ENCODE assay signal across 22 cellular contexts in the genomic region with DNA sequence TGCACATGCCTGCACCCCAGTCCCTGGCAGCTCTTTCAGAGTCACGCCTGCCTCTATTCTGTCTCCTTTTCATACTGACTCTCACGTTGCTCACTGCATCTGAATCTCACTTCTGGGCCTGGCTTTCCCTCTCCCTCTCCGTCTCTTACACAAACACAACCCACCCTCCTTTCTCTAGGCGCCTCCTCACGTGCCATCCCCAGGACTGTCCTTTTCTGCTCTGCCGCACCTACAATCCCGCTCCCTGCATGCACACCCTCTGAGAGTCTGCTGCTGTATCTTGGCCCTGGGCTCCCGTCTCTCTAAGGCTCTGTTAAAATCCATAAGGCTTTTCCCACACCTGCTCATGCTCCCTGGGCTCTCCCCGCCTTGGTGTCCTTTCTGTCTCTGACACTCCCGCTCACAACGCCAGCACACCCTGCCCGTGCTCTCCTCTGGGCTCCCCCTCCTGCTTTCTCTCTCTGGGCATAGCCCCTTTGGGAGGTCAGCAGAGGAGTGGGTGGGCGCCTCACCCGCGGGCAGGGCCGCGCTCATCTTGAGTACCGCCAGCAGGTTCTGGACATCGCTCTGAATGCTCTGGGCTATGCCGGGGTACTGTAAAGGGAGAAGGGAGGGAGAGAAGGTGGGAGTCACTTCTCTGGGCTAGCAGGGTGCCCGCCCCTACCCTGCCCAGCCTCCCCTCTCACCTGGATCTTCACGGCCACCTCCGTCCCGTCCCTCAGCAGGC. TPM values are rescaled to one million over a fixed set of nuclear protein-coding genes. Genes with fewer than 3 reads are reported as not detected.
DNase-seq lines count a peak whose midpoint lies in the region; ATAC-seq and TF ChIP-seq lines count a peak whose summit lies in the region.
"Had no signal": no experiment of that assay in that cellular context is flagged by ENCODE, and none has a peak within 500 bp of the region (broad histone marks: within the 10 kb centered on the region; RNA-seq: fewer than 3 reads in every experiment).

No MANE protein-coding gene starts in this region.

- H3K4me2 ChIP-seq in OCI-LY7 (ENCODE audit: low read length), result no peak overlapping the region

- H3K36me3 Mint-ChIP-seq in CD14-positive monocyte (peaks cover 70 to 83% of the 10 kb centered on the region in 2 donors), endodermal cell (ENCODE audit: low read depth) (peaks cover 69% of the 10 kb centered on the region), neural crest cell (ENCODE audit: low read depth) (peaks cover 11% of the 10 kb centered on the region)

- no peak for TF ChIP-seq CTCF in CD14-positive monocyte (IDR thresholded peaks at IDR 0.05)
- TF ChIP-seq CTCF in RWPE1 (conservative IDR thresholded peaks at IDR 0.05; ENCODE audit: low read depth), result no peak
- TF ChIP-seq CTCF in endodermal cell (conservative IDR thresholded peaks at IDR 0.05), result no peak
- TF ChIP-seq CTCF in neural crest cell (conservative IDR thresholded peaks at IDR 0.05), result no peak
- TF ChIP-seq CTCF in OCI-LY7 (conservative IDR thresholded peaks at IDR 0.05; ENCODE audit: low read length), result no peak

- no peak overlapping the region for H2AFZ ChIP-seq in OCI-LY7 (ENCODE audit: low read length)

- H3K4me1 ChIP-seq in endodermal cell (ENCODE audit: control insufficient read depth, insufficient read depth, low read length) (no peaks in the 10 kb centered on the region), OCI-LY7 (ENCODE audit: insufficient read depth, low read length, poor library complexity, severe bottlenecking) (no peaks in the 10 kb centered on the region)
- H3K4me1 ChIP-seq: suprapubic skin, uterus had no signal

- H3K27ac Mint-ChIP-seq in CD14-positive monocyte, result peak overlapping the region in 4 of 7 donors; percentile 43 to 79 (median 62)
- H3K27ac Mint-ChIP-seq in endodermal cell, result peak overlapping the region; percentile 28
- peak overlapping the region; percentile 84 for H3K27ac Mint-ChIP-seq in neural crest cell (ENCODE audit: unreplicated experiment)
- H3K27ac Mint-ChIP-seq: activated B cell treated with CpG ODN at 0.5 μM for 24 hours; activated CD4-positive, alpha-beta memory T cell treated with anti-CD3 and anti-CD28 coated beads for 36 hours; CD4-positive, alpha-beta T cell had no signal

- no peak overlapping the region for H3K4me3 ChIP-seq in endodermal cell (ENCODE audit: low read length)
- H3K4me3 ChIP-seq in OCI-LY7 (ENCODE audit: low read depth, low read length, poor library complexity, severe bottlenecking), result no peak overlapping the region
- H3K4me3 ChIP-seq: ovary, suprapubic skin, uterus had no signal

- 91 to 94% methylated on average over 15 to 24 of the region's 24 CpGs for WGBS in endodermal cell (ENCODE audit: insufficient coverage in 1 of 2, insufficient read length in 1 of 2), 2 experiments

- no peak for ATAC-seq in GM21423 (IDR thresholded peaks at IDR 0.05; ENCODE audit: unreplicated experiment)
- ATAC-seq in HG02623 (IDR thresholded peaks at IDR 0.05; ENCODE audit: unreplicated experiment), result no peak

- H3K9ac ChIP-seq in endodermal cell (ENCODE audit: extremely low read depth, low read length, poor library complexity, severe bottlenecking), result no peak overlapping the region

- H3K4me3 Mint-ChIP-seq in CD14-positive monocyte (no peak overlapping the region), endodermal cell (no peak overlapping the region), neural crest cell (no peak overlapping the region)
- H3K4me3 Mint-ChIP-seq: activated B cell treated with CpG ODN at 0.5 μM for 24 hours; activated CD4-positive, alpha-beta memory T cell treated with anti-CD3 and anti-CD28 coated beads for 36 hours; CD4-positive, alpha-beta T cell had no signal

- H4K20me1 ChIP-seq in OCI-LY7 (ENCODE audit: insufficient read depth, low read length), result no peaks in the 10 kb centered on the region

- POLR2A ChIA-PET in RWPE1 (lab: Yijun Ruan, JAX; ENCODE audit: low non-redundant PET) (no interaction called here), OCI-LY7 (lab: Charles Lee) (no interaction called here)

- H3K27ac ChIP-seq in RWPE1 (peak overlapping the region; percentile 35), endodermal cell (ENCODE audit: low read depth, low read length) (no peak overlapping the region), OCI-LY7 (ENCODE audit: low read depth, low read length, poor library complexity, severe bottlenecking) (no peak overlapping the region)
- H3K27ac ChIP-seq: ovary, suprapubic skin had no signal

- DNase-seq in CD14-positive monocyte (ENCODE audit: low spot score) (no peak), RWPE1 (ENCODE audit: low spot score) (no peak), endodermal cell (no peak), neural crest cell (ENCODE audit: low read depth, low spot score) (no peak), NOMO-1 treated with DMSO at 0.1 percent for 48 hours (lab: John Stamatoyannopoulos, UW; ENCODE audit: unreplicated experiment) (no peak), OCI-LY7 (ENCODE audit: low spot score) (no peak)
- DNase-seq: activated B cell treated with CpG ODN at 0.5 μM for 24 hours; activated CD4-positive, alpha-beta memory T cell treated with anti-CD3 and anti-CD28 coated beads for 36 hours; activated gamma-delta T cell; CD4-positive, alpha-beta T cell; foreskin melanocyte; HCEC 1CT; KG1; NCI-H1436; NCI-H2107; NCI-H510A; ovary; RPMI8226 had no signal

- intact Hi-C loops in CD14-positive monocyte (cut with micrococcal nuclease) (no loop called here), OCI-LY7 (cut with micrococcal nuclease; ENCODE audit: unreplicated experiment) (no loop called here)

- BruUV-seq in OCI-LY7 (replicated peaks; lab: Mats Ljungman, UMichigan), result no TSS peak

- H3K36me3 ChIP-seq in endodermal cell (ENCODE audit: control insufficient read depth, insufficient read depth, low read length) (peaks cover 43% of the 10 kb centered on the region), OCI-LY7 (ENCODE audit: insufficient read depth, low read length) (peaks cover 35% of the 10 kb centered on the region)
- H3K36me3 ChIP-seq: ovary, uterus had no signal

- CTCF ChIA-PET in RWPE1 (lab: Yijun Ruan, JAX), result interaction anchor here (0.5 to 1.0 kb wide), 3 partner anchors 16 to 229 kb away, joined by 3 to 5 read pairs (median 3); no protein-coding TSS in a partner anchor
- CTCF ChIA-PET in OCI-LY7 (lab: Charles Lee; ENCODE audit: unreplicated experiment), result no interaction called here

- H3K4me1 Mint-ChIP-seq in CD14-positive monocyte (no peaks in the 10 kb centered on the region), endodermal cell (peaks cover 1% of the 10 kb centered on the region), neural crest cell (peaks cover 6% of the 10 kb centered on the region)
- H3K4me1 Mint-ChIP-seq: activated B cell treated with CpG ODN at 0.5 μM for 24 hours had no signal

- peaks cover 0 to 1% (median 0%) of the 10 kb centered on the region in 3 donors for H3K27me3 Mint-ChIP-seq in CD14-positive monocyte (ENCODE audit: low read depth in 3 of 3)
- no peaks in the 10 kb centered on the region for H3K27me3 Mint-ChIP-seq in endodermal cell (ENCODE audit: insufficient read depth)
- no peaks in the 10 kb centered on the region for H3K27me3 Mint-ChIP-seq in neural crest cell (ENCODE audit: low read depth)
- H3K27me3 Mint-ChIP-seq: activated B cell treated with CpG ODN at 0.5 μM for 24 hours; activated CD4-positive, alpha-beta memory T cell treated with anti-CD3 and anti-CD28 coated beads for 36 hours; CD4-positive, alpha-beta T cell had no signal

- H3K9me3 Mint-ChIP-seq in CD14-positive monocyte (no peaks in the 10 kb centered on the region), endodermal cell (no peaks in the 10 kb centered on the region), neural crest cell (no peaks in the 10 kb centered on the region)
- H3K9me3 Mint-ChIP-seq: activated B cell treated with CpG ODN at 0.5 μM for 24 hours; activated CD4-positive, alpha-beta memory T cell treated with anti-CD3 and anti-CD28 coated beads for 36 hours; CD4-positive, alpha-beta T cell had no signal

- no peaks in the 10 kb centered on the region for H3K79me2 ChIP-seq in OCI-LY7 (ENCODE audit: insufficient read depth, low read depth, low read length)

- H3K9me2 ChIP-seq in OCI-LY7 (ENCODE audit: insufficient read depth, low read length), result no peaks in the 10 kb centered on the region

- no peaks in the 10 kb centered on the region for H3K27me3 ChIP-seq in endodermal cell (ENCODE audit: control insufficient read depth, insufficient read depth, low read length, poor library complexity, severe bottlenecking)
- H3K27me3 ChIP-seq: ovary, suprapubic skin, uterus had no signal

- H3K9me3 ChIP-seq in endodermal cell (ENCODE audit: control insufficient read depth, low read length), result no peaks in the 10 kb centered on the region
- no peaks in the 10 kb centered on the region for H3K9me3 ChIP-seq in OCI-LY7 (ENCODE audit: low read length)
- H3K9me3 ChIP-seq: ovary, suprapubic skin, uterus had no signal

RNA-seq across cellular contexts. Expression of a gene that starts 12.7 kb away (rescaled TPM):
- polyA plus RNA-seq in CD14-positive monocyte, result under 1 TPM; 0.12 to 0.45 TPM
- total RNA-seq in endodermal cell (10 to 100 TPM; 32.7 to 46.9 TPM), neural crest cell (21.4 and 26.8 TPM in 2 replicates), OCI-LY7 (2022) (7.1 and 8.9 TPM in 2 replicates)
- 28.0 TPM for polyA plus RNA-seq in endodermal cell (2013, experiment 1 of 2)
- polyA plus RNA-seq in endodermal cell (2013, experiment 2 of 2), result 31.5 TPM
- total RNA-seq in OCI-LY7 (2014; rRNA removed; shearing (Covaris generic)), result 4.1 and 4.9 TPM in 2 replicates

RNA-seq across cellular contexts. Expression of a gene that starts 13.5 kb away (rescaled TPM):
- polyA plus RNA-seq in CD14-positive monocyte, result 10 to 100 TPM; 16.0 to 23.4 TPM
- total RNA-seq in endodermal cell (10 to 100 TPM; 45.6 to 49.8 TPM), neural crest cell (41.1 and 45.1 TPM in 2 replicates), OCI-LY7 (2022) (32.5 and 34.6 TPM in 2 replicates)
- 39.8 TPM for polyA plus RNA-seq in endodermal cell (2013, experiment 1 of 2)
- polyA plus RNA-seq in endodermal cell (2013, experiment 2 of 2), result 34.3 TPM
- total RNA-seq in OCI-LY7 (2014; rRNA removed; shearing (Covaris generic)), result 34.9 and 39.3 TPM in 2 replicates

RNA-seq across cellular contexts. Expression of a gene that starts 13.7 kb away (rescaled TPM):
- polyA plus RNA-seq in CD14-positive monocyte, result 1 to 10 TPM; 2.7 to 2.9 TPM
- total RNA-seq in endodermal cell (10 to 100 TPM in 1 of 2 donors, 1 to 10 TPM in 1; 9.9 to 11.1 TPM), neural crest cell (12.8 and 13.9 TPM in 2 replicates), OCI-LY7 (2022) (5.2 and 5.5 TPM in 2 replicates)
- polyA plus RNA-seq in endodermal cell (2013, experiment 1 of 2), result 8.8 TPM
- 8.2 TPM for polyA plus RNA-seq in endodermal cell (2013, experiment 2 of 2)
- total RNA-seq in OCI-LY7 (2014; rRNA removed; shearing (Covaris generic)), result 4.0 and 6.5 TPM in 2 replicates

RNA-seq across cellular contexts. Expression of a gene that starts 47.1 kb away (rescaled TPM):
- polyA plus RNA-seq in CD14-positive monocyte, result 1 to 10 TPM; 4.3 to 8.5 TPM
- total RNA-seq in endodermal cell (10 to 100 TPM; 26.0 to 34.3 TPM), neural crest cell (22.7 and 25.1 TPM in 2 replicates), OCI-LY7 (2022) (52.1 and 54.8 TPM in 2 replicates)
- 23.8 TPM for polyA plus RNA-seq in endodermal cell (2013, experiment 1 of 2)
- 21.1 TPM for polyA plus RNA-seq in endodermal cell (2013, experiment 2 of 2)
- 3.3 and 5.0 TPM in 2 replicates for total RNA-seq in OCI-LY7 (2014; rRNA removed; shearing (Covaris generic))

RNA-seq across cellular contexts. Expression of a gene that starts 47.8 kb away (rescaled TPM):
- polyA plus RNA-seq in CD14-positive monocyte, result 10 to 100 TPM; 27.9 to 44.2 TPM
- total RNA-seq in endodermal cell, result 100 to 1,000 TPM; 160 to 199 TPM
- 206 TPM for polyA plus RNA-seq in endodermal cell (2013, experiment 1 of 2)
- 196 TPM for polyA plus RNA-seq in endodermal cell (2013, experiment 2 of 2)
- 213 and 214 TPM in 2 replicates for total RNA-seq in neural crest cell
- 315 and 328 TPM in 2 replicates for total RNA-seq in OCI-LY7 (2014; rRNA removed; shearing (Covaris generic))
- 214 and 244 TPM in 2 replicates for total RNA-seq in OCI-LY7 (2022)

Comparison
In these comparisons a context has a peak if more than half of its experiments do, and no peak if none do; other contexts are left out.
1. H3K27ac Mint-ChIP-seq: peak in every context shown above with its lines; median percentile 84 in neural crest cell; 62 in CD14-positive monocyte; 28 in endodermal cell.